Comparison of ENCODE assay signal across 1 cellular context in genomic region chr4:70735915-70736314, GRCh38.
TF ChIP-seq lines count a peak whose summit lies in the region.

No MANE protein-coding gene starts in this region.

TF ChIP-seq in H1, 55 proteins besides CTCF, POLR2A, EP300 and RAD21:
- peak; percentile 89 for TF ChIP-seq CEBPB (IDR thresholded peaks at IDR 0.05; ENCODE audit: low read depth, low read length)
